1 cellular context compared by ENCODE assay signal in genomic region chr1:19365711-19366110, GRCh38.
TF ChIP-seq lines count a peak whose summit lies in the region.

No MANE protein-coding gene starts in this region.

TF ChIP-seq in IMR-90, 13 proteins besides CTCF, POLR2A, EP300 and RAD21 (continued from another document):
- TF ChIP-seq ELK1 (IDR thresholded peaks at IDR 0.05; ENCODE audit: borderline replicate concordance, low read depth, low read length) (no peak), CEBPB (IDR thresholded peaks at IDR 0.05; ENCODE audit: low read depth, low read length) (no peak), MAZ (IDR thresholded peaks at IDR 0.05; ENCODE audit: borderline replicate concordance, low read depth, low read length) (no peak)
- TF ChIP-seq, protein P1, sequence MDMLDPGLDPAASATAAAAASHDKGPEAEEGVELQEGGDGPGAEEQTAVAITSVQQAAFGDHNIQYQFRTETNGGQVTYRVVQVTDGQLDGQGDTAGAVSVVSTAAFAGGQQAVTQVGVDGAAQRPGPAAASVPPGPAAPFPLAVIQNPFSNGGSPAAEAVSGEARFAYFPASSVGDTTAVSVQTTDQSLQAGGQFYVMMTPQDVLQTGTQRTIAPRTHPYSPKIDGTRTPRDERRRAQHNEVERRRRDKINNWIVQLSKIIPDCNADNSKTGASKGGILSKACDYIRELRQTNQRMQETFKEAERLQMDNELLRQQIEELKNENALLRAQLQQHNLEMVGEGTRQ (IDR thresholded peaks at IDR 0.05; ENCODE audit: low read depth, low read length), result no peak
TF ChIP-seq in IMR-90: peak in this region for 0.
